8 cellular contexts compared by ENCODE assay signal in genomic region chr19:42450314-42450934, GRCh38. TPM values are rescaled to one million over a fixed set of nuclear protein-coding genes. Genes with fewer than 3 reads are reported as not detected.
DNase-seq lines count a peak whose midpoint lies in the region; ATAC-seq, FAIRE-seq and TF ChIP-seq lines count a peak whose summit lies in the region.

No MANE protein-coding gene starts in this region.

- H3K9me3 ChIP-seq in kidney (ENCODE audit: control insufficient read depth in 1 of 2, low read length in 2 of 2) = no peaks in the 10 kb centered on the region

- no peaks in the 10 kb centered on the region for H3K9me3 Mint-ChIP-seq in WTC11

- H3K27ac Mint-ChIP-seq in WTC11 = no peak overlapping the region

- CTCF ChIA-PET in WTC11 (lab: Charles Lee) = interaction anchor here (0.6 to 8.8 kb wide), 21 partner anchors 9 to 146 kb away, joined by 3 to 93 read pairs (median 5); partner anchors contain the start of gene CEACAM1

- H3K9ac ChIP-seq in kidney (ENCODE audit: low read length in 2 of 2) = no peak overlapping the region

- no peaks in the 10 kb centered on the region; the same call in 1 of the 2 replicates for H3K27me3 Mint-ChIP-seq in WTC11 (ENCODE audit: low read depth)

- H3K36me3 Mint-ChIP-seq in WTC11 = no peaks in the 10 kb centered on the region

- intact Hi-C loops in kidney (cut with DNase I) = no loop called here

- POLR2A ChIA-PET in WTC11 (lab: Charles Lee) = no interaction called here

- no peaks in the 10 kb centered on the region for H3K36me3 ChIP-seq in kidney (ENCODE audit: control insufficient read depth in 1 of 2, insufficient read depth in 2 of 2, low read length in 2 of 2)

- peaks cover 19% of the 10 kb centered on the region for H3K4me1 Mint-ChIP-seq in WTC11

- H3K4me3 Mint-ChIP-seq in WTC11 = no peak overlapping the region

- H3K4me3 ChIP-seq in cardiac fibroblast (replicated peaks in 1 of 2; ENCODE audit: low read depth in 2 of 2, low read length in 2 of 2) (no peak overlapping the region), kidney (ENCODE audit: low read length in 2 of 2) (no peak overlapping the region)

- ATAC-seq in HG02970 (IDR thresholded peaks at IDR 0.05; ENCODE audit: low FRiP score, unreplicated experiment) (peak; percentile 75), WTC11 (peak; percentile 94), HG02623 (IDR thresholded peaks at IDR 0.05; ENCODE audit: unreplicated experiment) (no peak)

- peak overlapping the region; percentile 5 to 55 for H3K27ac ChIP-seq in kidney (ENCODE audit: low read depth in 2 of 2, low read length in 2 of 2)

- TF ChIP-seq CTCF in GM12873 (IDR thresholded peaks at IDR 0.05; ENCODE audit: insufficient read depth, low read depth, low read length, missing control alignments) (peak; percentile 84), WTC11 (IDR thresholded peaks at IDR 0.05) (peak; percentile 82), cardiac fibroblast (IDR thresholded peaks at IDR 0.05; ENCODE audit: low read depth, low read length) (peak; percentile 83), kidney (IDR thresholded peaks at IDR 0.05; ENCODE audit: borderline replicate concordance, extremely low read depth, insufficient read depth) (peak; percentile 97)

- peak; percentile 59 for DNase-seq in NCI-H2171 (lab: John Stamatoyannopoulos, UW)
- DNase-seq in WTC11 (ENCODE audit: low spot score) = peak; percentile 68
- peak; percentile 91 to 92 for DNase-seq in cardiac fibroblast (ENCODE audit: low read depth in 2 of 2)
- DNase-seq in kidney = peak; percentile 81
- DNase-seq in stimulated activated CD4-positive, alpha-beta T cell treated with anti-CD3 and anti-CD28 coated beads, Interleukin-1b, Interleukin-23, amount 100 ng/mL, for 4 hours (ENCODE audit: low read depth in 2 of 2) = peak; percentile 49 to 69

- H3K4me1 ChIP-seq in kidney (ENCODE audit: control insufficient read depth in 1 of 2, insufficient read depth in 1 of 2, low read depth in 1 of 2, low read length in 2 of 2) = peaks cover 0 to 3% of the 10 kb centered on the region in 2 donors

- peak; percentile 94 for FAIRE-seq in kidney (lab: Jason Lieb, UNC)

TF ChIP-seq in WTC11, 78 proteins besides CTCF, POLR2A, EP300 and RAD21:
- no peak for TF ChIP-seq ZNF219 (CRISPR knock-in tag; IDR thresholded peaks at IDR 0.05; ENCODE audit: borderline replicate concordance)
- 0 out of 2 replicates have a peak, but pooled peaks have one; percentile 56 for TF ChIP-seq GABPB1 (CRISPR knock-in tag; IDR thresholded peaks at IDR 0.05)

RNA-seq across cellular contexts. Expression of gene CXCL17, which starts 7.7 kb away (rescaled TPM):
- not detected in 3 replicates for total RNA-seq in WTC11 (2021)
- not detected for total RNA-seq in kidney
- polyA plus RNA-seq in kidney (ENCODE audit: insufficient read depth, low read depth, low replicate concordance) = not detected

RNA-seq across cellular contexts. Expression of gene LIPE, which starts 23.2 kb away (rescaled TPM):
- total RNA-seq in WTC11 (2021) (10.2 to 11.7 TPM (median 11.5 TPM) in 3 replicates), kidney (8.9 TPM)
- 9.9 TPM for polyA plus RNA-seq in kidney (ENCODE audit: insufficient read depth, low read depth, low replicate concordance)
